In genomic region chr2:225765845-225766244, GRCh38 we compare ENCODE assay signal across 13 cellular contexts.
DNase-seq lines count a peak whose midpoint lies in the region; ATAC-seq and TF ChIP-seq lines count a peak whose summit lies in the region.
"Had no signal": no experiment of that assay in that cellular context is flagged by ENCODE, and none has a peak within 500 bp of the region (broad histone marks: within the 10 kb centered on the region; RNA-seq: fewer than 3 reads in every experiment).

No MANE protein-coding gene starts in this region.

- H2BK5ac ChIP-seq in mesenchymal stem cell (ENCODE audit: low read depth, low read length, poor library complexity, severe bottlenecking) = no peak overlapping the region

- no peak for ATAC-seq in naive thymus-derived CD4-positive, alpha-beta T cell

- no peaks in the 10 kb centered on the region for H3K79me2 ChIP-seq in ACC112 (ENCODE audit: control insufficient read depth, insufficient read depth, low read length, unreplicated experiment)

- H3K4me1 ChIP-seq in ACC112 (ENCODE audit: control insufficient read depth, insufficient read depth, low read length, unreplicated experiment) (no peaks in the 10 kb centered on the region), mesenchymal stem cell (ENCODE audit: control insufficient read depth, insufficient read depth, low read depth, low read length) (no peaks in the 10 kb centered on the region), Caco-2 (no peaks in the 10 kb centered on the region)
- H3K4me1 ChIP-seq in naive thymus-derived CD4-positive, alpha-beta T cell (ENCODE audit: control insufficient read depth in 2 of 2, insufficient read depth in 2 of 2, low read length in 2 of 2) = no peaks in the 10 kb centered on the region

- no peak overlapping the region for H3K18ac ChIP-seq in mesenchymal stem cell (ENCODE audit: low read depth in 1 of 2, low read length in 2 of 2)

- H3K23ac ChIP-seq in mesenchymal stem cell (ENCODE audit: low read length in 2 of 2) = no peak overlapping the region

- no peak overlapping the region for H3K27ac ChIP-seq in ACC112 (ENCODE audit: low read depth, low read length)
- peak overlapping the region; percentile 33 for H3K27ac ChIP-seq in mesenchymal stem cell (ENCODE audit: low read length, poor library complexity, severe bottlenecking)
- no peak overlapping the region for H3K27ac ChIP-seq in naive thymus-derived CD4-positive, alpha-beta T cell (ENCODE audit: low read depth, low read length)
- H3K27ac ChIP-seq: C4-2B, RWPE1 had no signal

- H3K36me3 ChIP-seq in ACC112 (ENCODE audit: insufficient read depth, low read length) = no peaks in the 10 kb centered on the region
- H3K36me3 ChIP-seq in mesenchymal stem cell (ENCODE audit: control insufficient read depth in 1 of 2, insufficient read depth in 2 of 2, low read depth in 1 of 2, low read length in 2 of 2) = no peaks in the 10 kb centered on the region
- H3K36me3 ChIP-seq in Caco-2 (ENCODE audit: control insufficient read depth, insufficient read depth, low read length) = no peaks in the 10 kb centered on the region
- no peaks in the 10 kb centered on the region for H3K36me3 ChIP-seq in naive thymus-derived CD4-positive, alpha-beta T cell (ENCODE audit: control insufficient read depth in 2 of 3, insufficient read depth in 3 of 3, low read length in 3 of 3)

- H2BK15ac ChIP-seq in mesenchymal stem cell (ENCODE audit: low read depth, poor library complexity, severe bottlenecking) = no peak overlapping the region

- no peak overlapping the region for H3K4ac ChIP-seq in mesenchymal stem cell (ENCODE audit: low read depth in 1 of 2, low read length in 2 of 2)

- TF ChIP-seq CTCF in chondrocyte (IDR thresholded peaks at IDR 0.05) = no peak
- no peak for TF ChIP-seq CTCF in Caco-2 (IDR thresholded peaks at IDR 0.05; ENCODE audit: insufficient read depth in 1 of 2, low read depth in 1 of 2, low read length in 1 of 2, severe bottlenecking in 1 of 2, unreplicated experiment in 1 of 2)

- no peaks in the 10 kb centered on the region for H3K27me3 ChIP-seq in ACC112 (ENCODE audit: insufficient read depth, low read length)
- no peaks in the 10 kb centered on the region for H3K27me3 ChIP-seq in mesenchymal stem cell (ENCODE audit: control insufficient read depth in 1 of 2, insufficient read depth in 1 of 2, low read length in 2 of 2)
- H3K27me3 ChIP-seq in Caco-2 (replicated peaks; ENCODE audit: control insufficient read depth, insufficient read depth, low read length) = no peaks in the 10 kb centered on the region
- no peaks in the 10 kb centered on the region for H3K27me3 ChIP-seq in naive thymus-derived CD4-positive, alpha-beta T cell (ENCODE audit: control insufficient read depth in 2 of 2, insufficient read depth in 2 of 2, low read length in 2 of 2)

- H3K9ac ChIP-seq in mesenchymal stem cell (ENCODE audit: low read length) = no peak overlapping the region

- H3K4me3 ChIP-seq in ACC112 (ENCODE audit: low read depth, low read length) (no peak overlapping the region), mesenchymal stem cell (ENCODE audit: insufficient read depth in 1 of 2, low read depth in 1 of 2, low read length in 2 of 2) (no peak overlapping the region), Caco-2 (ENCODE audit: low read depth, low read length) (no peak overlapping the region)
- no peak overlapping the region for H3K4me3 ChIP-seq in naive thymus-derived CD4-positive, alpha-beta T cell (ENCODE audit: low read length)

- no peak overlapping the region for H3K14ac ChIP-seq in mesenchymal stem cell (ENCODE audit: low read length in 2 of 2)

- no peak overlapping the region for H3K4me3 Mint-ChIP-seq in chondrocyte (ENCODE audit: unreplicated experiment)
- H3K4me3 Mint-ChIP-seq in Caco-2 (ENCODE audit: unreplicated experiment) = no peak overlapping the region
- no peak overlapping the region for H3K4me3 Mint-ChIP-seq in naive thymus-derived CD4-positive, alpha-beta T cell

- no peak overlapping the region for H2BK120ac ChIP-seq in mesenchymal stem cell (ENCODE audit: low read depth, low read length)

- H4K8ac ChIP-seq in mesenchymal stem cell (ENCODE audit: low read length) = no peak overlapping the region

- DNase-seq in chondrocyte (ENCODE audit: low spot score) (no peak), mesenchymal stem cell (no peak), superior temporal gyrus (ENCODE audit: extremely low spot score) (peak; percentile 15), Caco-2 (no peak), globus pallidus (ENCODE audit: low spot score) (no peak), mesenteric fat pad (ENCODE audit: low spot score) (no peak)
- DNase-seq in naive thymus-derived CD4-positive, alpha-beta T cell = no peak
- DNase-seq: NCI-H1417 treated with DMSO at 0.1 percent for 48 hours, NCI-H2029, NCI-H774 had no signal

- BruUV-seq in Caco-2 (replicated peaks; lab: Mats Ljungman, UMichigan) = no TSS peak

- intact Hi-C loops in Caco-2 (cut with micrococcal nuclease; ENCODE audit: unreplicated experiment) = no loop called here
- intact Hi-C loops in naive thymus-derived CD4-positive, alpha-beta T cell (cut with micrococcal nuclease) = no loop called here

- H3K4me2 ChIP-seq in mesenchymal stem cell (ENCODE audit: low read length, poor library complexity, severe bottlenecking) = no peak overlapping the region

- H3K27me3 Mint-ChIP-seq in chondrocyte (ENCODE audit: low read depth) = no peaks in the 10 kb centered on the region
- H3K27me3 Mint-ChIP-seq in Caco-2 (ENCODE audit: insufficient read depth, unreplicated experiment) = no peaks in the 10 kb centered on the region
- H3K27me3 Mint-ChIP-seq in naive thymus-derived CD4-positive, alpha-beta T cell = peaks cover 0 to 8% (median 0%) of the 10 kb centered on the region in 5 donors

- H3K27ac Mint-ChIP-seq in chondrocyte (ENCODE audit: unreplicated experiment) = peak overlapping the region; percentile 90
- no peak overlapping the region for H3K27ac Mint-ChIP-seq in Caco-2 (ENCODE audit: unreplicated experiment)
- H3K27ac Mint-ChIP-seq in naive thymus-derived CD4-positive, alpha-beta T cell = no peak overlapping the region

- H4K91ac ChIP-seq in mesenchymal stem cell (ENCODE audit: low read length) = no peak overlapping the region

- H3K9me3 ChIP-seq in mesenchymal stem cell (ENCODE audit: control insufficient read depth, low read length) (no peaks in the 10 kb centered on the region), Caco-2 (no peaks in the 10 kb centered on the region)
- H3K9me3 ChIP-seq in naive thymus-derived CD4-positive, alpha-beta T cell (ENCODE audit: control insufficient read depth in 2 of 3, low read length in 3 of 3) = no peaks in the 10 kb centered on the region

- H3K79me1 ChIP-seq in mesenchymal stem cell (replicated peaks; ENCODE audit: low read length, poor library complexity, severe bottlenecking) = no peaks in the 10 kb centered on the region

- CTCF ChIA-PET in Caco-2 (lab: Charles Lee) = no interaction called here
- CTCF ChIA-PET in naive thymus-derived CD4-positive, alpha-beta T cell (lab: Charles Lee) = no interaction called here

- 100% methylated on average over 1 of the region's 2 CpGs for WGBS in mesenchymal stem cell

- H2AFZ ChIP-seq in ACC112 (ENCODE audit: low read length, unreplicated experiment) (peak overlapping the region; percentile 11), mesenchymal stem cell (ENCODE audit: low read depth, low read length) (no peak overlapping the region)

- H3K36me3 Mint-ChIP-seq in chondrocyte (ENCODE audit: low read depth) (no peaks in the 10 kb centered on the region), Caco-2 (ENCODE audit: insufficient read depth, unreplicated experiment) (no peaks in the 10 kb centered on the region)
- no peaks in the 10 kb centered on the region for H3K36me3 Mint-ChIP-seq in naive thymus-derived CD4-positive, alpha-beta T cell

- no peak overlapping the region for H2AK5ac ChIP-seq in mesenchymal stem cell (ENCODE audit: low read length, severe bottlenecking)

- POLR2A ChIA-PET in Caco-2 (lab: Charles Lee) = no interaction called here
- POLR2A ChIA-PET in naive thymus-derived CD4-positive, alpha-beta T cell (lab: Charles Lee) = no interaction called here

- peaks cover 44% of the 10 kb centered on the region for H3K4me1 Mint-ChIP-seq in chondrocyte (ENCODE audit: low read depth)
- H3K4me1 Mint-ChIP-seq in Caco-2 (ENCODE audit: low read depth, unreplicated experiment) = no peaks in the 10 kb centered on the region
- no peaks in the 10 kb centered on the region for H3K4me1 Mint-ChIP-seq in naive thymus-derived CD4-positive, alpha-beta T cell

- H2BK12ac ChIP-seq in mesenchymal stem cell (ENCODE audit: low read length in 2 of 2) = no peak overlapping the region

- H3K9me3 Mint-ChIP-seq in chondrocyte (ENCODE audit: low read depth) (no peaks in the 10 kb centered on the region), Caco-2 (ENCODE audit: unreplicated experiment) (no peaks in the 10 kb centered on the region)
- H3K9me3 Mint-ChIP-seq in naive thymus-derived CD4-positive, alpha-beta T cell = no peaks in the 10 kb centered on the region
